Comparison of ENCODE assay signal across 10 cellular contexts in genomic region chr19:40594657-40595077, GRCh38.
DNase-seq lines count a peak whose midpoint lies in the region; ATAC-seq lines count a peak whose summit lies in the region.
"Had no signal": no experiment of that assay in that cellular context is flagged by ENCODE, and none has a peak within 500 bp of the region (broad histone marks: within the 10 kb centered on the region; RNA-seq: fewer than 3 reads in every experiment).

No MANE protein-coding gene starts in this region.

- DNase-seq in AG08395 (ENCODE audit: low spot score) = peak; percentile 61
- DNase-seq in SW480 (ENCODE audit: low spot score) = peak; percentile 73
- DNase-seq in iPS-NIHi7 (ENCODE audit: extremely low spot score) = peak; percentile 32
- DNase-seq in stimulated activated naive CD4-positive, alpha-beta T cell treated with Interleukin-2 at 50 U/mL for 16 hours (lab: John Stamatoyannopoulos, UW) = no peak
- no peak for DNase-seq in NCI-H1417 (lab: John Stamatoyannopoulos, UW)
- no peak for DNase-seq in epidermal melanocyte (ENCODE audit: insufficient read length, low spot score)
- DNase-seq: stimulated activated CD4-positive, alpha-beta T cell treated with anti-CD3 and anti-CD28 coated beads, Interleukin-2, amount 100 ng/mL, for 48 hours; uterus had no signal

- peak overlapping the region; percentile 22; the same call in 1 of the 2 replicates for H3K9ac ChIP-seq in ES-I3 (ENCODE audit: low read depth, low read length)

- no peaks in the 10 kb centered on the region for H3K36me3 ChIP-seq in ES-I3 (ENCODE audit: insufficient read depth, low read length)
- H3K36me3 ChIP-seq: uterus had no signal

- peaks cover 8% of the 10 kb centered on the region; the same call in 1 of the 2 replicates for H3K4me1 ChIP-seq in ES-I3 (ENCODE audit: insufficient read depth, low read length)

- ATAC-seq in HG03354 (IDR thresholded peaks at IDR 0.05; ENCODE audit: poor library complexity, severe bottlenecking, unreplicated experiment) = no peak

- H3K9me3 ChIP-seq in ES-I3 (ENCODE audit: control insufficient read depth, insufficient read depth, low read length) = no peaks in the 10 kb centered on the region
- H3K9me3 ChIP-seq: uterus had no signal

Comparison
In these comparisons a context has a peak if more than half of its experiments do, and no peak if none do; other contexts are left out.
1. DNase-seq: peak in AG08395 (single experiment), SW480 (single experiment) and iPS-NIHi7 (single experiment); none in stimulated activated naive CD4-positive, alpha-beta T cell treated with Interleukin-2 at 50 U/mL for 16 hours (single experiment), NCI-H1417 (0 of 3) and epidermal melanocyte (single experiment).